In genomic region chr1:26694597-26695416, GRCh38 we compare ENCODE assay signal across 8 cellular contexts. TPM values are rescaled to one million over a fixed set of nuclear protein-coding genes. Genes with fewer than 3 reads are reported as not detected.
A peak's percentile ranks its signal among the peaks of the same experiment; 100 is the strongest.
DNase-seq lines count a peak whose midpoint lies in the region; ATAC-seq and TF ChIP-seq lines count a peak whose summit lies in the region.

No MANE protein-coding gene starts in this region.

- TF ChIP-seq POLR2A in gastrocnemius medialis (IDR thresholded peaks at IDR 0.05) = no peak

- no peak for TF ChIP-seq CTCF in fibroblast of mammary gland (conservative IDR thresholded peaks at IDR 0.05; ENCODE audit: control insufficient read depth, insufficient read depth, low read depth, low read length)
- no peak for TF ChIP-seq CTCF in gastrocnemius medialis (IDR thresholded peaks at IDR 0.05 in 4 of 5, conservative IDR thresholded peaks at IDR 0.05 in 1 of 5)

- H3K36me3 ChIP-seq in gastrocnemius medialis = no peaks in the 10 kb centered on the region

- in situ Hi-C loops in SK-MEL-5 (cut with HindIII; ENCODE audit: low pct_unique_long_range_greater_than_20kb, low sequenced_read_pairs) = no loop called here
- in situ Hi-C loops in gastrocnemius medialis (cut with MboI; ENCODE audit: low sequenced_read_pairs in 4 of 4) = loop anchor here (5.0 to 10.0 kb wide), 2 partner anchors 90 to 92 kb away; partner anchors contain the start of gene PIGV (in 4 of the 4)

- H3K4me3 ChIP-seq in fibroblast of mammary gland (ENCODE audit: control insufficient read depth, low read depth, low read length) (peak overlapping the region; percentile 51), gastrocnemius medialis (peak overlapping the region; percentile 75 to 89 (median 84))

- H3K9me3 ChIP-seq in gastrocnemius medialis = no peaks in the 10 kb centered on the region

- H3K27me3 ChIP-seq in gastrocnemius medialis = no peaks in the 10 kb centered on the region

- H3K4me1 ChIP-seq in gastrocnemius medialis = peaks cover 42 to 51% of the 10 kb centered on the region in 2 donors

- peak overlapping the region; percentile 92 to 95 (median 95) for H3K27ac ChIP-seq in gastrocnemius medialis

- ATAC-seq in gastrocnemius medialis (no peak), HG02852 (IDR thresholded peaks at IDR 0.05; ENCODE audit: unreplicated experiment) (no peak)

- DNase-seq in NCI-H1092 treated with DMSO at 0.1 percent for 48 hours (lab: John Stamatoyannopoulos, UW) (peak; percentile 48), NCI-H1092 (lab: John Stamatoyannopoulos, UW) (no peak), SK-MEL-5 (ENCODE audit: low read depth, low spot score) (peak; percentile 12), fibroblast of mammary gland (ENCODE audit: low read depth) (no peak), gastrocnemius medialis (no peak), GF-D8 (lab: John Stamatoyannopoulos, UW) (no peak), NOMO-1 treated with dmso at 0.1 percent for 144 hours (lab: John Stamatoyannopoulos, UW; ENCODE audit: unreplicated experiment) (no peak)

- intact Hi-C loops in gastrocnemius medialis (cut with DNase I; ENCODE audit: low total_unique reads) = loop anchor here (5.0 kb wide), 1 partner anchor 93 kb away; no protein-coding TSS in a partner anchor

RNA-seq across cellular contexts. Expression of gene ARID1A, which starts 1.0 kb away (rescaled TPM):
- total RNA-seq in SK-MEL-5 (2014; rRNA removed; shearing (Covaris generic)) = 11.1 and 11.2 TPM in 2 replicates
- polyA plus RNA-seq in SK-MEL-5 (2015; cell fraction: cytosol; rRNA removed) = 39.6 and 47.4 TPM in 2 replicates
- 26.5 and 30.0 TPM in 2 replicates for polyA plus RNA-seq in SK-MEL-5 (2015; cell fraction: nucleus; rRNA removed)
- total RNA-seq in gastrocnemius medialis = 10 to 100 TPM; 22.3 to 51.0 (median 35.0) TPM

Comparison
In these comparisons a context has a peak if more than half of its experiments do, and no peak if none do; other contexts are left out.
1. DNase-seq: peak in NCI-H1092 treated with DMSO at 0.1 percent for 48 hours (single experiment) and SK-MEL-5 (single experiment); none in NCI-H1092 (single experiment), fibroblast of mammary gland (single experiment), gastrocnemius medialis (0 of 2), GF-D8 (single experiment) and NOMO-1 treated with dmso at 0.1 percent for 144 hours (single experiment).